20 cellular contexts compared by ENCODE assay signal in the genomic region with DNA sequence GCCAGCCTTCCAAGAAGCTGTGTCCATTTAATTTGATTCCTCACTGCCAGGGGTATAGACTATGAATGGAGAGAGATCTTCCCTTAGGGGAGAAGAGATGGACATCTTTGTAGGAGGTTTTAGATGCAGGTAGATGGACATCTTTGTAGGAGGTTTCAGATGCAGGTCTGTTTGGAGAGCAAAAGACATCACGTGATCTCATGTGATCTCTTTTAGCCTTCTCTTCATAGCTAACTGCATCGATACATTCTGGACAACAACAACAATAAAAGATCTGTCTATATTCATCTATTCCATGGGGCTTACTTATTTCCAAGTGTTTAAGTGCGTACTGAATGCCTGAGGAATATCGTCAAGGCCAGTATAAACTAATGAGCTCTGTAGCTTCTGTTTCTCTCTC.
DNase-seq lines count a peak whose midpoint lies in the region; ATAC-seq, FAIRE-seq and TF ChIP-seq lines count a peak whose summit lies in the region.
"Had no signal": no experiment of that assay in that cellular context is flagged by ENCODE, and none has a peak within 500 bp of the region (broad histone marks: within the 10 kb centered on the region; RNA-seq: fewer than 3 reads in every experiment).

No MANE protein-coding gene starts in this region.

- no peak overlapping the region for H3K4me3 ChIP-seq in HepG2 (replicated peaks in 1 of 3; ENCODE audit: insufficient read depth in 1 of 3, low read depth in 2 of 3, low read length in 3 of 3)
- no peak overlapping the region for H3K4me3 ChIP-seq in right lobe of liver
- no peak overlapping the region for H3K4me3 ChIP-seq in GM12878
- H3K4me3 ChIP-seq: A549; BLaER1 treated with 17β-estradiol and CSF1 and Interleukin-3, amounts not matched to agents 10 nM and 100 nM had no signal

- H3K79me2 ChIP-seq in HepG2 (ENCODE audit: insufficient read depth, low read length) (no peaks in the 10 kb centered on the region), GM12878 (ENCODE audit: control insufficient read depth, insufficient read depth, low read length) (no peaks in the 10 kb centered on the region)

- no peak for DNase-seq in HepG2 (ENCODE audit: low spot score)
- DNase-seq in right lobe of liver: no peak
- DNase-seq in GM12878 (ENCODE audit: low read depth, low spot score): no peak
- no peak for DNase-seq in activated T-cell treated with anti-CD3 and anti-CD28 coated beads for 4 hours
- DNase-seq: AML-193; Caco-2; Calu3; CD4-positive, alpha-beta T cell; CD8-positive, alpha-beta T cell; DMS79 treated with DMSO at 0.1 percent for 48 hours; GF-D8 had no signal

- BruUV-seq in HepG2 (replicated peaks; lab: Mats Ljungman, UMichigan): no TSS peak
- no TSS peak for BruUV-seq in GM12878 (replicated peaks; lab: Mats Ljungman, UMichigan)

- intact Hi-C loops in HepG2 (cut with micrococcal nuclease; ENCODE audit: unreplicated experiment) (no loop called here), right lobe of liver (cut with DNase I) (no loop called here), GM12878 (cut with micrococcal nuclease; ENCODE audit: unreplicated experiment) (no loop called here)

- H3K4me1 ChIP-seq in HepG2 (ENCODE audit: insufficient read depth, low read length) (no peaks in the 10 kb centered on the region), right lobe of liver (no peaks in the 10 kb centered on the region), GM12878 (ENCODE audit: control insufficient read depth, insufficient read depth, low read length) (no peaks in the 10 kb centered on the region)
- H3K4me1 ChIP-seq: Caco-2 had no signal

- H3K36me3 ChIP-seq in HepG2 (replicated peaks in 1 of 2; ENCODE audit: control insufficient read depth in 1 of 2, insufficient read depth in 2 of 2, low read length in 2 of 2) (no peaks in the 10 kb centered on the region), right lobe of liver (no peaks in the 10 kb centered on the region), GM12878 (ENCODE audit: control insufficient read depth in 2 of 2, insufficient read depth in 2 of 2, low read length in 1 of 2) (no peaks in the 10 kb centered on the region)
- H3K36me3 ChIP-seq: BLaER1 treated with 17β-estradiol and CSF1 and Interleukin-3, amounts not matched to agents 10 nM and 100 nM had no signal

- TF ChIP-seq RAD21 in HepG2 (CRISPR knock-in tag; IDR thresholded peaks at IDR 0.05): no peak
- no peak for TF ChIP-seq RAD21 in GM12878 (IDR thresholded peaks at IDR 0.05; ENCODE audit: insufficient read depth, low read depth, low read length)

- 37% methylated on average over 4 of the region's 4 CpGs for WGBS in HepG2 (ENCODE audit: low lambda C conversion rate)
- WGBS in right lobe of liver (ENCODE audit: insufficient coverage, low coverage, low lambda C conversion rate, missing lambda C conversion rate): 69% methylated on average over 4 of the region's 4 CpGs
- WGBS in GM12878 (ENCODE audit: insufficient coverage, insufficient replicate concordance, low lambda C conversion rate, missing lambda C conversion rate): 69% methylated on average over 4 of the region's 4 CpGs

- TF ChIP-seq CTCF in HepG2 (CRISPR knock-in tag; IDR thresholded peaks at IDR 0.05) (no peak), right lobe of liver (IDR thresholded peaks at IDR 0.05) (no peak), GM12878 (IDR thresholded peaks at IDR 0.05 in 2 of 3, conservative IDR thresholded peaks at IDR 0.05 in 1 of 3; ENCODE audit: control insufficient read depth in 2 of 3, extremely low read depth in 1 of 3, insufficient read depth in 1 of 3, low read depth in 3 of 3, low read length in 3 of 3) (no peak)

- H3K27me3 ChIP-seq in HepG2 (ENCODE audit: control insufficient read depth in 1 of 2, insufficient read depth in 2 of 2, low read length in 2 of 2) (no peaks in the 10 kb centered on the region), right lobe of liver (no peaks in the 10 kb centered on the region), GM12878 (replicated peaks in 1 of 2; ENCODE audit: control insufficient read depth in 2 of 2, insufficient read depth in 2 of 2, low read length in 1 of 2) (no peaks in the 10 kb centered on the region)
- H3K27me3 ChIP-seq: BLaER1 treated with 17β-estradiol and CSF1 and Interleukin-3, amounts not matched to agents 10 nM and 100 nM had no signal

- RAD21 ChIA-PET in GM12878 (lab: Charles Lee; ENCODE audit: unreplicated experiment): no interaction called here

- in situ Hi-C loops in HepG2 (cut with HindIII; ENCODE audit: extremely low pct_ligation_motif_present, low pct_unique_long_range_greater_than_20kb) (no loop called here), GM12878 (cut with MboI) (no loop called here)

- no peak overlapping the region for H2AFZ ChIP-seq in HepG2 (ENCODE audit: low read length)
- H2AFZ ChIP-seq in GM12878 (ENCODE audit: control insufficient read depth, low read depth, low read length): no peak overlapping the region

- H3K9me3 ChIP-seq in HepG2 (ENCODE audit: low read length) (no peaks in the 10 kb centered on the region), right lobe of liver (no peaks in the 10 kb centered on the region), GM12878 (replicated peaks; ENCODE audit: control insufficient read depth, insufficient read depth, low read length) (no peaks in the 10 kb centered on the region)
- H3K9me3 ChIP-seq: A549, Caco-2 had no signal

- H3K9ac ChIP-seq in HepG2 (ENCODE audit: insufficient read depth, low read depth, low read length) (no peak overlapping the region), GM12878 (ENCODE audit: control insufficient read depth, insufficient read depth, low read length) (no peak overlapping the region)
- H3K9ac ChIP-seq: BLaER1 treated with 17β-estradiol and CSF1 and Interleukin-3, amounts not matched to agents 10 nM and 100 nM had no signal

- FAIRE-seq in HepG2 (lab: Jason Lieb, UNC): no peak
- FAIRE-seq in GM12878 (lab: Jason Lieb, UNC): no peak
- FAIRE-seq: A549, D721Med, G401.6, GM12892, GM18507 had no signal

- TF ChIP-seq POLR2A in HepG2 (IDR thresholded peaks at IDR 0.05; ENCODE audit: insufficient read depth in 1 of 2, low read depth in 2 of 2, low read length in 2 of 2): no peak
- TF ChIP-seq POLR2A in right lobe of liver (IDR thresholded peaks at IDR 0.05): no peak
- no peak for TF ChIP-seq POLR2A in GM12878 (IDR thresholded peaks at IDR 0.05; ENCODE audit: low read depth, low read length)

- POLR2A ChIA-PET in HepG2 (lab: Yijun Ruan, JAX): no interaction called here
- POLR2A ChIA-PET in GM12878 (lab: Charles Lee): interaction anchor here (0.6 to 1.9 kb wide), 3 partner anchors 19 to 191 kb away, joined by 3 to 5 read pairs (median 4); no protein-coding TSS in a partner anchor

- H3K27ac ChIP-seq in HepG2 (ENCODE audit: extremely low read length, insufficient read depth, low read length): no peak overlapping the region
- no peak overlapping the region for H3K27ac ChIP-seq in right lobe of liver
- no peak overlapping the region for H3K27ac ChIP-seq in GM12878 (ENCODE audit: control insufficient read depth, insufficient read depth)
- H3K27ac ChIP-seq: 22Rv1; A549; BLaER1 treated with 17β-estradiol and CSF1 and Interleukin-3, amounts not matched to agents 10 nM and 100 nM; C4-2B had no signal

- CTCF ChIA-PET in HepG2 (lab: Yijun Ruan, JAX; ENCODE audit: low intra/inter-chr PET ratio, low total read pairs): no interaction called here
- CTCF ChIA-PET in GM12878 (lab: Yijun Ruan, JAX): interaction anchor here (0.5 to 1.5 kb wide), 2 partner anchors 117 to 953 kb away, joined by 3 to 5 read pairs; no protein-coding TSS in a partner anchor

- ATAC-seq in HepG2 (no peak), right lobe of liver (no peak), GM12878 (no peak), HG02885 (IDR thresholded peaks at IDR 0.05; ENCODE audit: poor library complexity, unreplicated experiment) (no peak)
- ATAC-seq: A549; CD8-positive, alpha-beta T cell had no signal

- H3K4me2 ChIP-seq in HepG2 (ENCODE audit: low read depth, low read length) (no peak overlapping the region), GM12878 (ENCODE audit: control insufficient read depth, insufficient read depth) (no peak overlapping the region)
- H3K4me2 ChIP-seq: A549; BLaER1 treated with 17β-estradiol and CSF1 and Interleukin-3, amounts not matched to agents 10 nM and 100 nM had no signal

- SMC1A ChIA-PET in GM12878 (lab: Charles Lee; ENCODE audit: uncharacterized antibody, unreplicated experiment): interaction anchor here (0.6 to 1.8 kb wide), 4 partner anchors 9 to 117 kb away, joined by 3 to 5 read pairs (median 4); no protein-coding TSS in a partner anchor

- H4K20me1 ChIP-seq in HepG2 (ENCODE audit: insufficient read depth, low read length) (no peaks in the 10 kb centered on the region), GM12878 (ENCODE audit: control insufficient read depth, insufficient read depth) (no peaks in the 10 kb centered on the region)
- H4K20me1 ChIP-seq: BLaER1 treated with 17β-estradiol and CSF1 and Interleukin-3, amounts not matched to agents 10 nM and 100 nM had no signal

- no peak for TF ChIP-seq EP300 in HepG2 (IDR thresholded peaks at IDR 0.05; ENCODE audit: low read depth in 2 of 2, low read length in 2 of 2)
- no peak for TF ChIP-seq EP300 in HepG2 (CRISPR knock-in tag; IDR thresholded peaks at IDR 0.05; ENCODE audit: borderline replicate concordance)
- no peak for TF ChIP-seq EP300 in GM12878 (IDR thresholded peaks at IDR 0.05; ENCODE audit: borderline replicate concordance in 1 of 2, control insufficient read depth in 1 of 2, low read depth in 2 of 2, low read length in 2 of 2)

TF ChIP-seq in HepG2, 621 proteins besides CTCF, POLR2A, EP300 and RAD21 (continues in another document):
- TF ChIP-seq RAD51 (IDR thresholded peaks at IDR 0.05; ENCODE audit: borderline replicate concordance) (peak; percentile 92), NR1H2 (CRISPR knock-in tag; IDR thresholded peaks at IDR 0.05; ENCODE audit: borderline replicate concordance, low read depth) (no peak), ARNT (IDR thresholded peaks at IDR 0.05) (no peak)

TF ChIP-seq in GM12878, 131 proteins besides CTCF, POLR2A, EP300 and RAD21:
- TF ChIP-seq, protein P1, sequence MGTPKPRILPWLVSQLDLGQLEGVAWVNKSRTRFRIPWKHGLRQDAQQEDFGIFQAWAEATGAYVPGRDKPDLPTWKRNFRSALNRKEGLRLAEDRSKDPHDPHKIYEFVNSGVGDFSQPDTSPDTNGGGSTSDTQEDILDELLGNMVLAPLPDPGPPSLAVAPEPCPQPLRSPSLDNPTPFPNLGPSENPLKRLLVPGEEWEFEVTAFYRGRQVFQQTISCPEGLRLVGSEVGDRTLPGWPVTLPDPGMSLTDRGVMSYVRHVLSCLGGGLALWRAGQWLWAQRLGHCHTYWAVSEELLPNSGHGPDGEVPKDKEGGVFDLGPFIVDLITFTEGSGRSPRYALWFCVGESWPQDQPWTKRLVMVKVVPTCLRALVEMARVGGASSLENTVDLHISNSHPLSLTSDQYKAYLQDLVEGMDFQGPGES (IDR thresholded peaks at IDR 0.05): no peak
- TF ChIP-seq RAD51 (IDR thresholded peaks at IDR 0.05): peak; percentile 40; the same call in 1 of the 2 replicates
